26 cellular contexts compared by ENCODE assay signal in the genomic region with DNA sequence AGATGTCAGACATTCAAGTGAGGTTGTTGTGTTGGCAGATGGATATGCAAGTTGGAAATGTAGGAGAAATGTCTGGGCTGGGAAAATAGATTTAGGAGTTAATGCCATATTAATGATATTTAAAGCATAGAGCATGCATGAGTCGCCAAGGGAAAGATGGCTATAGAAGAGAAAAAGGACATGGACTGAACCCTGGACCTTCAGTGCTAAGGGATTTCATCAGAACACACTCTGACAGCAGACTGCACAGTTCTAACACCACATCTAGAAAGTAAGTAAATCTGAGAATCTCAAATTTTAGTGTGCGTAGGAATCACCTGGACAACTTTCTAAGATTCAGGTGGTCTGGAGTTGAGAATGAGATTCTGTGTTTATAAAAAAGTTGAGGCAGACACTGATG. TPM values are rescaled to one million over a fixed set of nuclear protein-coding genes. Genes with fewer than 3 reads are reported as not detected.
A peak's percentile ranks its signal among the peaks of the same experiment; 100 is the strongest.
DNase-seq lines count a peak whose midpoint lies in the region; ATAC-seq, FAIRE-seq and TF ChIP-seq lines count a peak whose summit lies in the region.
"Had no signal": no experiment of that assay in that cellular context is flagged by ENCODE, and none has a peak within 500 bp of the region (broad histone marks: within the 10 kb centered on the region; RNA-seq: fewer than 3 reads in every experiment).

No MANE protein-coding gene starts in this region.

- POLR2A ChIA-PET in HepG2 (lab: Yijun Ruan, JAX) (no interaction called here), GM12878 (lab: Charles Lee) (no interaction called here)

- H2AFZ ChIP-seq in HepG2 (ENCODE audit: low read length), result no peak overlapping the region
- no peak overlapping the region for H2AFZ ChIP-seq in GM12878 (ENCODE audit: control insufficient read depth, low read depth, low read length)

- no peak overlapping the region for H3K27ac ChIP-seq in HepG2 (ENCODE audit: extremely low read length, insufficient read depth, low read length)
- no peak overlapping the region for H3K27ac ChIP-seq in right lobe of liver
- no peak overlapping the region for H3K27ac ChIP-seq in GM12878 (ENCODE audit: control insufficient read depth, insufficient read depth)
- H3K27ac ChIP-seq: 22Rv1; A549; BLaER1 treated with 17β-estradiol and CSF1 and Interleukin-3, amounts not matched to agents 10 nM and 100 nM had no signal

- no peaks in the 10 kb centered on the region for H3K27me3 ChIP-seq in HepG2 (ENCODE audit: control insufficient read depth in 1 of 2, insufficient read depth in 2 of 2, low read length in 2 of 2)
- H3K27me3 ChIP-seq in right lobe of liver, result no peaks in the 10 kb centered on the region
- no peaks in the 10 kb centered on the region for H3K27me3 ChIP-seq in GM12878 (replicated peaks in 1 of 2; ENCODE audit: control insufficient read depth in 2 of 2, insufficient read depth in 2 of 2, low read length in 1 of 2)
- H3K27me3 ChIP-seq: BE2C; BLaER1 treated with 17β-estradiol and CSF1 and Interleukin-3, amounts not matched to agents 10 nM and 100 nM had no signal

- intact Hi-C loops in HepG2 (cut with micrococcal nuclease; ENCODE audit: unreplicated experiment) (no loop called here), right lobe of liver (cut with DNase I) (no loop called here), GM12878 (cut with micrococcal nuclease; ENCODE audit: unreplicated experiment) (no loop called here)

- no peak for TF ChIP-seq POLR2A in HepG2 (IDR thresholded peaks at IDR 0.05; ENCODE audit: insufficient read depth in 1 of 2, low read depth in 2 of 2, low read length in 2 of 2)
- no peak for TF ChIP-seq POLR2A in right lobe of liver (IDR thresholded peaks at IDR 0.05)
- TF ChIP-seq POLR2A in GM12878 (IDR thresholded peaks at IDR 0.05; ENCODE audit: low read depth, low read length), result no peak

- no peak overlapping the region for H3K4me2 ChIP-seq in HepG2 (ENCODE audit: low read depth, low read length)
- H3K4me2 ChIP-seq in GM12878 (ENCODE audit: control insufficient read depth, insufficient read depth), result 0 out of 2 replicates have a peak overlapping the region, but pooled peaks have one; percentile 81
- H3K4me2 ChIP-seq: A549 had no signal

- H3K9me3 ChIP-seq in HepG2 (ENCODE audit: low read length), result no peaks in the 10 kb centered on the region
- no peaks in the 10 kb centered on the region for H3K9me3 ChIP-seq in right lobe of liver
- H3K9me3 ChIP-seq in T-helper 17 cell (ENCODE audit: control insufficient read depth, low read length, poor library complexity, severe bottlenecking), result no peaks in the 10 kb centered on the region
- H3K9me3 ChIP-seq in GM12878 (replicated peaks; ENCODE audit: control insufficient read depth, insufficient read depth, low read length), result no peaks in the 10 kb centered on the region
- H3K9me3 ChIP-seq: A549; BE2C; BLaER1 treated with 17β-estradiol and CSF1 and Interleukin-3, amounts not matched to agents 10 nM and 100 nM had no signal

- H3K27ac Mint-ChIP-seq in T-helper 17 cell, result peak overlapping the region; percentile 72
- H3K27ac Mint-ChIP-seq: CD4-positive, alpha-beta T cell had no signal

- ATAC-seq in HepG2 (peak; percentile 66), right lobe of liver (no peak), T-helper 17 cell (no peak), GM12878 (no peak), HG02571 (IDR thresholded peaks at IDR 0.05; ENCODE audit: unreplicated experiment) (no peak)
- ATAC-seq: A549 had no signal

- TF ChIP-seq EP300 in HepG2 (IDR thresholded peaks at IDR 0.05; ENCODE audit: low read depth in 2 of 2, low read length in 2 of 2) (no peak), HepG2 (CRISPR knock-in tag; IDR thresholded peaks at IDR 0.05; ENCODE audit: borderline replicate concordance) (no peak), GM12878 (IDR thresholded peaks at IDR 0.05; ENCODE audit: borderline replicate concordance in 1 of 2, control insufficient read depth in 1 of 2, low read depth in 2 of 2, low read length in 2 of 2) (no peak)

- peaks cover 9% of the 10 kb centered on the region for H3K36me3 Mint-ChIP-seq in T-helper 17 cell (ENCODE audit: low read depth)

- no peak for TF ChIP-seq CTCF in HepG2 (CRISPR knock-in tag; IDR thresholded peaks at IDR 0.05)
- no peak for TF ChIP-seq CTCF in right lobe of liver (IDR thresholded peaks at IDR 0.05)
- TF ChIP-seq CTCF in GM12878 (IDR thresholded peaks at IDR 0.05 in 2 of 3, conservative IDR thresholded peaks at IDR 0.05 in 1 of 3; ENCODE audit: control insufficient read depth in 2 of 3, extremely low read depth in 1 of 3, insufficient read depth in 1 of 3, low read depth in 3 of 3, low read length in 3 of 3), result no peak

- 77% methylated on average over 2 of the region's 2 CpGs for whole genome bisulfite sequencing in HepG2 (ENCODE audit: low lambda C conversion rate)
- 94% methylated on average over 2 of the region's 2 CpGs for WGBS in right lobe of liver (ENCODE audit: insufficient coverage, low coverage, low lambda C conversion rate, missing lambda C conversion rate)
- WGBS in GM12878 (ENCODE audit: insufficient coverage, insufficient replicate concordance, low lambda C conversion rate, missing lambda C conversion rate), result 100% methylated on average over 2 of the region's 2 CpGs

- CTCF ChIA-PET in HepG2 (lab: Yijun Ruan, JAX; ENCODE audit: low intra/inter-chr PET ratio, low total read pairs) (no interaction called here), GM12878 (lab: Yijun Ruan, JAX) (interaction anchor here (1.0 kb wide), 1 partner anchor 60 kb away, joined by 3 read pairs; no protein-coding TSS in a partner anchor)

- H3K9ac ChIP-seq in HepG2 (ENCODE audit: insufficient read depth, low read depth, low read length) (no peak overlapping the region), GM12878 (ENCODE audit: control insufficient read depth, insufficient read depth, low read length) (no peak overlapping the region)
- H3K9ac ChIP-seq: BLaER1 treated with 17β-estradiol and CSF1 and Interleukin-3, amounts not matched to agents 10 nM and 100 nM had no signal

- RAD21 ChIA-PET in GM12878 (lab: Charles Lee; ENCODE audit: unreplicated experiment), result interaction anchor here (1.0 to 1.6 kb wide), 3 partner anchors 17 to 79 kb away, joined by 3 to 7 read pairs (median 3); no protein-coding TSS in a partner anchor

- H3K4me3 ChIP-seq in HepG2 (replicated peaks in 1 of 3; ENCODE audit: insufficient read depth in 1 of 3, low read depth in 2 of 3, low read length in 3 of 3) (no peak overlapping the region), right lobe of liver (no peak overlapping the region), GM12878 (no peak overlapping the region)
- H3K4me3 ChIP-seq: A549; BLaER1 treated with 17β-estradiol and CSF1 and Interleukin-3, amounts not matched to agents 10 nM and 100 nM had no signal

- BruUV-seq in HepG2 (replicated peaks; lab: Mats Ljungman, UMichigan) (no TSS peak), GM12878 (replicated peaks; lab: Mats Ljungman, UMichigan) (no TSS peak)

- FAIRE-seq in HepG2 (lab: Jason Lieb, UNC), result no peak
- no peak for FAIRE-seq in GM12878 (lab: Jason Lieb, UNC)
- FAIRE-seq: A549, D721Med, GM12892, H1 had no signal

- H3K4me3 Mint-ChIP-seq in T-helper 17 cell, result no peak overlapping the region
- H3K4me3 Mint-ChIP-seq: CD14-positive monocyte; CD4-positive, alpha-beta T cell; CD8-positive, alpha-beta memory T cell had no signal

- SMC1A ChIA-PET in GM12878 (lab: Charles Lee; ENCODE audit: uncharacterized antibody, unreplicated experiment), result interaction anchor here (0.7 to 2.2 kb wide), 5 partner anchors 14 to 87 kb away, joined by 3 to 8 read pairs (median 5); partner anchors contain the start of gene PPP1R11

- no peaks in the 10 kb centered on the region for H3K27me3 Mint-ChIP-seq in T-helper 17 cell
- H3K27me3 Mint-ChIP-seq: CD4-positive, alpha-beta T cell; CD8-positive, alpha-beta memory T cell had no signal

- H4K20me1 ChIP-seq in HepG2 (ENCODE audit: insufficient read depth, low read length) (no peaks in the 10 kb centered on the region), GM12878 (ENCODE audit: control insufficient read depth, insufficient read depth) (no peaks in the 10 kb centered on the region)
- H4K20me1 ChIP-seq: BLaER1 treated with 17β-estradiol and CSF1 and Interleukin-3, amounts not matched to agents 10 nM and 100 nM had no signal

- no peaks in the 10 kb centered on the region; a peak in 1 of 5 replicates for H3K36me3 ChIP-seq in HepG2 (replicated peaks in 1 of 2; ENCODE audit: control insufficient read depth in 1 of 2, insufficient read depth in 2 of 2, low read length in 2 of 2)
- no peaks in the 10 kb centered on the region for H3K36me3 ChIP-seq in right lobe of liver
- H3K36me3 ChIP-seq in GM12878 (ENCODE audit: control insufficient read depth in 2 of 2, insufficient read depth in 2 of 2, low read length in 1 of 2), result no peaks in the 10 kb centered on the region
- H3K36me3 ChIP-seq: BE2C; BLaER1 treated with 17β-estradiol and CSF1 and Interleukin-3, amounts not matched to agents 10 nM and 100 nM had no signal

- no peak for TF ChIP-seq RAD21 in HepG2 (CRISPR knock-in tag; IDR thresholded peaks at IDR 0.05)
- TF ChIP-seq RAD21 in GM12878 (IDR thresholded peaks at IDR 0.05; ENCODE audit: insufficient read depth, low read depth, low read length), result no peak

- in situ Hi-C loops in HepG2 (cut with HindIII; ENCODE audit: extremely low pct_ligation_motif_present, low pct_unique_long_range_greater_than_20kb) (no loop called here), GM12878 (cut with MboI) (no loop called here)

- H3K79me2 ChIP-seq in HepG2 (ENCODE audit: insufficient read depth, low read length) (no peaks in the 10 kb centered on the region), GM12878 (ENCODE audit: control insufficient read depth, insufficient read depth, low read length) (no peaks in the 10 kb centered on the region)

- H3K4me1 Mint-ChIP-seq in T-helper 17 cell, result peaks cover 14% of the 10 kb centered on the region

- H3K4me1 ChIP-seq in HepG2 (ENCODE audit: insufficient read depth, low read length), result peaks cover 26% of the 10 kb centered on the region
- no peaks in the 10 kb centered on the region for H3K4me1 ChIP-seq in right lobe of liver
- peaks cover 15% of the 10 kb centered on the region for H3K4me1 ChIP-seq in GM12878 (ENCODE audit: control insufficient read depth, insufficient read depth, low read length)

- DNase-seq in HepG2 (ENCODE audit: low spot score) (no peak), right lobe of liver (no peak), T-helper 17 cell (no peak), GM12878 (ENCODE audit: low read depth, low spot score) (no peak), 8988T (no peak), HuH-7 (ENCODE audit: low spot score) (no peak), retina (no peak)
- DNase-seq: ACHN; AML-193; BE2C; CD4-positive, alpha-beta T cell; CD8-positive, alpha-beta memory T cell; DMS 273 treated with DMSO at 0.1 percent for 48 hours; DMS79; GF-D8; H7; HCEC 1CT had no signal

RNA-seq across cellular contexts. Expression of gene POLR1H, which starts 17.3 kb away (rescaled TPM):
- total RNA-seq in HepG2 (2016; rRNA removed; fragmentation: Illumina TruSeq; extraction: Trizol) (79.8 and 106 TPM in 2 replicates), right lobe of liver (10 to 100 TPM in 4 of 6 experiments, 1 to 10 TPM in 2; 9.4 to 17.8 (median 11.2) TPM), T-helper 17 cell (10 to 100 TPM; 28.9 to 31.7 TPM), GM12878 (2014; rRNA removed) (61.9 and 66.5 TPM in 2 replicates), GM12878 (2014; rRNA removed; fragmentation: Illumina TruSeq; extraction: Trizol) (62.7 and 63.0 TPM in 2 replicates), GM12878 (2021) (47.4 and 50.6 TPM in 2 replicates)
- total RNA-seq in HepG2 (2016; cell fraction: cytosol; rRNA removed; fragmentation: Illumina TruSeq; extraction: Trizol; ENCODE audit: low read depth), result 68.0 and 77.6 TPM in 2 replicates
- total RNA-seq in HepG2 (2016; cell fraction: insoluble cytoplasmic fraction; rRNA removed; fragmentation: Illumina TruSeq; extraction: Trizol), result 78.8 and 117 TPM in 2 replicates
- total RNA-seq in HepG2 (2016; cell fraction: membrane; rRNA removed; fragmentation: Illumina TruSeq; extraction: Trizol), result 56.9 and 64.0 TPM in 2 replicates
- 32.8 and 35.1 TPM in 2 replicates for total RNA-seq in HepG2 (2016; cell fraction: nucleus; rRNA removed; fragmentation: Illumina TruSeq; extraction: Trizol)
- polyA plus RNA-seq in HepG2 (2011; rRNA removed) (61.4 and 69.7 TPM in 2 replicates), GM12878 (2011; rRNA removed) (60.5 and 88.9 TPM in 2 replicates), GM12878 (2014; fragmentation: Illumina TruSeq; extraction: Trizol) (30.7 and 54.0 TPM in 2 replicates), GM12878 (2014; fragmentation: Nextera tagmentation; extraction: Ambion mirVana) (100 to 1,000 TPM; 154 to 160 TPM), GM12878 (2014; rRNA removed) (59.9 and 67.5 TPM in 2 replicates), GM12878 (2016; fragmentation: Nextera tagmentation; extraction: Ambion mirVana) (100 to 1,000 TPM in 1 of 2 experiments, 10 to 100 TPM in 1; 99.5 to 108 TPM)
- polyA plus RNA-seq in HepG2 (2011; cell fraction: cytosol; rRNA removed), result 74.2 and 80.8 TPM in 2 replicates
- polyA plus RNA-seq in HepG2 (2011; cell fraction: nucleus; rRNA removed), result 39.5 and 47.6 TPM in 2 replicates
- 46.9 and 53.4 TPM in 2 replicates for polyA plus RNA-seq in HepG2 (2012)
- 30.0 and 31.4 TPM in 2 replicates for polyA plus RNA-seq in HepG2 (2016; cell fraction: cytosol; fragmentation: Illumina TruSeq; extraction: Trizol; ENCODE audit: low read depth)
- polyA plus RNA-seq in HepG2 (2016; cell fraction: insoluble cytoplasmic fraction; fragmentation: Illumina TruSeq; extraction: Trizol; ENCODE audit: low read depth), result 88.1 and 103 TPM in 2 replicates
- polyA plus RNA-seq in HepG2 (2016; cell fraction: membrane; fragmentation: Illumina TruSeq; extraction: Trizol; ENCODE audit: low read depth), result 35.2 and 36.1 TPM in 2 replicates
- polyA plus RNA-seq in HepG2 (2016; cell fraction: nucleus; fragmentation: Illumina TruSeq; extraction: Trizol; ENCODE audit: insufficient read depth, low read depth), result 48.3 and 49.2 TPM in 2 replicates
- 30.7 and 35.6 TPM in 2 replicates for polyA minus RNA-seq in HepG2 (2011; rRNA and poly(A)+ RNA removed; ENCODE audit: low replicate concordance)
- 8.5 and 10.8 TPM in 2 replicates for polyA minus RNA-seq in HepG2 (2011; cell fraction: cytosol; rRNA and poly(A)+ RNA removed)
- polyA minus RNA-seq in HepG2 (2011; cell fraction: nucleus; rRNA and poly(A)+ RNA removed), result 10.4 and 12.1 TPM in 2 replicates
- total RNA-seq in GM12878 (2013; cell fraction: nucleolus; rRNA removed), result 8.0 and 8.2 TPM in 2 replicates
- polyA plus RNA-seq in GM12878 (2011; ENCODE audit: low read depth), result 29.7 TPM
- 97.4 and 113 TPM in 2 replicates for polyA plus RNA-seq in GM12878 (2011; cell fraction: cytosol; rRNA removed)
- polyA plus RNA-seq in GM12878 (2011; cell fraction: nucleus; rRNA removed), result 67.2 and 79.1 TPM in 2 replicates
- 44.1 and 52.3 TPM in 2 replicates for polyA plus RNA-seq in GM12878 (2012)
- polyA minus RNA-seq in GM12878 (2011; rRNA and poly(A)+ RNA removed), result 29.6 and 32.1 TPM in 2 replicates
- 4.9 and 5.8 TPM in 2 replicates for polyA minus RNA-seq in GM12878 (2011; cell fraction: cytosol; rRNA and poly(A)+ RNA removed)
- 10.9 and 13.3 TPM in 2 replicates for polyA minus RNA-seq in GM12878 (2011; cell fraction: nucleus; rRNA and poly(A)+ RNA removed)

RNA-seq across cellular contexts. Expression of gene PPP1R11, which starts 23.3 kb away (rescaled TPM):
- total RNA-seq in HepG2 (2016; rRNA removed; fragmentation: Illumina TruSeq; extraction: Trizol), result 32.1 and 33.1 TPM in 2 replicates
- total RNA-seq in HepG2 (2016; cell fraction: cytosol; rRNA removed; fragmentation: Illumina TruSeq; extraction: Trizol; ENCODE audit: low read depth), result 17.1 and 17.7 TPM in 2 replicates
- total RNA-seq in HepG2 (2016; cell fraction: insoluble cytoplasmic fraction; rRNA removed; fragmentation: Illumina TruSeq; extraction: Trizol), result 31.5 and 34.5 TPM in 2 replicates
- 26.4 and 36.9 TPM in 2 replicates for total RNA-seq in HepG2 (2016; cell fraction: membrane; rRNA removed; fragmentation: Illumina TruSeq; extraction: Trizol)
- 16.0 and 17.4 TPM in 2 replicates for total RNA-seq in HepG2 (2016; cell fraction: nucleus; rRNA removed; fragmentation: Illumina TruSeq; extraction: Trizol)
- polyA plus RNA-seq in HepG2 (2011; rRNA removed), result 49.4 and 58.9 TPM in 2 replicates
- polyA plus RNA-seq in HepG2 (2011; cell fraction: cytosol; rRNA removed), result 33.3 and 45.8 TPM in 2 replicates
- 25.5 and 35.8 TPM in 2 replicates for polyA plus RNA-seq in HepG2 (2011; cell fraction: nucleus; rRNA removed)
- 27.5 and 31.0 TPM in 2 replicates for polyA plus RNA-seq in HepG2 (2012)
- 22.4 and 30.7 TPM in 2 replicates for polyA plus RNA-seq in HepG2 (2016; cell fraction: cytosol; fragmentation: Illumina TruSeq; extraction: Trizol; ENCODE audit: low read depth)
- polyA plus RNA-seq in HepG2 (2016; cell fraction: insoluble cytoplasmic fraction; fragmentation: Illumina TruSeq; extraction: Trizol; ENCODE audit: low read depth), result 64.3 and 67.7 TPM in 2 replicates
- 43.9 and 50.0 TPM in 2 replicates for polyA plus RNA-seq in HepG2 (2016; cell fraction: membrane; fragmentation: Illumina TruSeq; extraction: Trizol; ENCODE audit: low read depth)
- 36.1 and 39.4 TPM in 2 replicates for polyA plus RNA-seq in HepG2 (2016; cell fraction: nucleus; fragmentation: Illumina TruSeq; extraction: Trizol; ENCODE audit: insufficient read depth, low read depth)
- polyA minus RNA-seq in HepG2 (2011; rRNA and poly(A)+ RNA removed; ENCODE audit: low replicate concordance), result 28.0 and 38.2 TPM in 2 replicates
- 11.4 and 11.7 TPM in 2 replicates for polyA minus RNA-seq in HepG2 (2011; cell fraction: cytosol; rRNA and poly(A)+ RNA removed)
- polyA minus RNA-seq in HepG2 (2011; cell fraction: nucleus; rRNA and poly(A)+ RNA removed), result 11.9 and 12.9 TPM in 2 replicates
- total RNA-seq in right lobe of liver, result 10 to 100 TPM; 22.9 to 37.2 (median 25.7) TPM
- 10 to 100 TPM; 52.1 to 52.4 TPM for total RNA-seq in T-helper 17 cell
- 8.2 and 10.4 TPM in 2 replicates for total RNA-seq in GM12878 (2013; cell fraction: nucleolus; rRNA removed)
- 27.4 and 32.9 TPM in 2 replicates for total RNA-seq in GM12878 (2014; rRNA removed)
- total RNA-seq in GM12878 (2014; rRNA removed; fragmentation: Illumina TruSeq; extraction: Trizol), result 24.3 and 27.8 TPM in 2 replicates
- 28.7 and 28.8 TPM in 2 replicates for total RNA-seq in GM12878 (2021)
- polyA plus RNA-seq in GM12878 (2011; ENCODE audit: low read depth), result 19.9 TPM
- 48.0 and 56.1 TPM in 2 replicates for polyA plus RNA-seq in GM12878 (2011; rRNA removed)
- 40.0 and 49.5 TPM in 2 replicates for polyA plus RNA-seq in GM12878 (2011; cell fraction: cytosol; rRNA removed)
- polyA plus RNA-seq in GM12878 (2011; cell fraction: nucleus; rRNA removed), result 22.5 and 26.5 TPM in 2 replicates
- polyA plus RNA-seq in GM12878 (2012), result 26.6 and 30.0 TPM in 2 replicates
- 48.9 and 54.3 TPM in 2 replicates for polyA plus RNA-seq in GM12878 (2014; fragmentation: Illumina TruSeq; extraction: Trizol)
- polyA plus RNA-seq in GM12878 (2014; fragmentation: Nextera tagmentation; extraction: Ambion mirVana), result 10 to 100 TPM; 12.6 to 13.4 TPM
- 33.5 and 38.2 TPM in 2 replicates for polyA plus RNA-seq in GM12878 (2014; rRNA removed)
- polyA plus RNA-seq in GM12878 (2016; fragmentation: Nextera tagmentation; extraction: Ambion mirVana), result 10 to 100 TPM; 46.2 TPM
- polyA minus RNA-seq in GM12878 (2011; rRNA and poly(A)+ RNA removed), result 20.4 and 27.6 TPM in 2 replicates
- polyA minus RNA-seq in GM12878 (2011; cell fraction: cytosol; rRNA and poly(A)+ RNA removed), result 9.2 and 12.0 TPM in 2 replicates
- polyA minus RNA-seq in GM12878 (2011; cell fraction: nucleus; rRNA and poly(A)+ RNA removed), result 8.3 and 10.7 TPM in 2 replicates

RNA-seq across cellular contexts. Expression of gene RNF39, which starts 31.8 kb away (rescaled TPM):
- total RNA-seq in HepG2 (2016; rRNA removed; fragmentation: Illumina TruSeq; extraction: Trizol) (0.13 TPM in 2 replicates), right lobe of liver (not detected), T-helper 17 cell (not detected), GM12878 (2014; rRNA removed) (not detected in 2 replicates), GM12878 (2014; rRNA removed; fragmentation: Illumina TruSeq; extraction: Trizol) (not detected in 2 replicates), GM12878 (2021) (not detected in 2 replicates)
- not detected in 2 replicates for total RNA-seq in HepG2 (2016; cell fraction: cytosol; rRNA removed; fragmentation: Illumina TruSeq; extraction: Trizol; ENCODE audit: low read depth)
- total RNA-seq in HepG2 (2016; cell fraction: insoluble cytoplasmic fraction; rRNA removed; fragmentation: Illumina TruSeq; extraction: Trizol), result 0.24 TPM in 1 of 2 replicates, not detected in the other
- total RNA-seq in HepG2 (2016; cell fraction: membrane; rRNA removed; fragmentation: Illumina TruSeq; extraction: Trizol), result 0.07 and 0.09 TPM in 2 replicates
- not detected in 2 replicates for total RNA-seq in HepG2 (2016; cell fraction: nucleus; rRNA removed; fragmentation: Illumina TruSeq; extraction: Trizol)
- polyA plus RNA-seq in HepG2 (2011; rRNA removed) (1.8 and 2.2 TPM in 2 replicates), GM12878 (2011; rRNA removed) (not detected in 2 replicates), GM12878 (2014; fragmentation: Illumina TruSeq; extraction: Trizol) (not detected in 2 replicates), GM12878 (2014; fragmentation: Nextera tagmentation; extraction: Ambion mirVana) (not detected), GM12878 (2014; rRNA removed) (0.04 TPM in 1 of 2 replicates, not detected in the other), GM12878 (2016; fragmentation: Nextera tagmentation; extraction: Ambion mirVana) (under 1 TPM in 1 of 2 experiments, not detected in 1; 0.11 TPM)
- 1.9 and 2.2 TPM in 2 replicates for polyA plus RNA-seq in HepG2 (2011; cell fraction: cytosol; rRNA removed)
- polyA plus RNA-seq in HepG2 (2011; cell fraction: nucleus; rRNA removed), result 0.76 and 1.4 TPM in 2 replicates
- polyA plus RNA-seq in HepG2 (2012), result 3.2 and 3.8 TPM in 2 replicates
- not detected in 2 replicates for polyA plus RNA-seq in HepG2 (2016; cell fraction: cytosol; fragmentation: Illumina TruSeq; extraction: Trizol; ENCODE audit: low read depth)
- 0.37 and 0.41 TPM in 2 replicates for polyA plus RNA-seq in HepG2 (2016; cell fraction: insoluble cytoplasmic fraction; fragmentation: Illumina TruSeq; extraction: Trizol; ENCODE audit: low read depth)
- polyA plus RNA-seq in HepG2 (2016; cell fraction: membrane; fragmentation: Illumina TruSeq; extraction: Trizol; ENCODE audit: low read depth), result not detected in 2 replicates
- 0.23 and 0.78 TPM in 2 replicates for polyA plus RNA-seq in HepG2 (2016; cell fraction: nucleus; fragmentation: Illumina TruSeq; extraction: Trizol; ENCODE audit: insufficient read depth, low read depth)
- polyA minus RNA-seq in HepG2 (2011; rRNA and poly(A)+ RNA removed; ENCODE audit: low replicate concordance), result 0.26 and 0.84 TPM in 2 replicates
- 0.62 and 1.1 TPM in 2 replicates for polyA minus RNA-seq in HepG2 (2011; cell fraction: cytosol; rRNA and poly(A)+ RNA removed)
- 0.37 and 0.39 TPM in 2 replicates for polyA minus RNA-seq in HepG2 (2011; cell fraction: nucleus; rRNA and poly(A)+ RNA removed)
- total RNA-seq in GM12878 (2013; cell fraction: nucleolus; rRNA removed), result not detected in 2 replicates
- polyA plus RNA-seq in GM12878 (2011; ENCODE audit: low read depth), result 0.25 TPM
- polyA plus RNA-seq in GM12878 (2011; cell fraction: cytosol; rRNA removed), result not detected in 2 replicates
- polyA plus RNA-seq in GM12878 (2011; cell fraction: nucleus; rRNA removed), result not detected in 2 replicates
- 0.31 and 0.50 TPM in 2 replicates for polyA plus RNA-seq in GM12878 (2012)
- polyA minus RNA-seq in GM12878 (2011; rRNA and poly(A)+ RNA removed), result not detected in 2 replicates
- not detected in 2 replicates for polyA minus RNA-seq in GM12878 (2011; cell fraction: cytosol; rRNA and poly(A)+ RNA removed)
- polyA minus RNA-seq in GM12878 (2011; cell fraction: nucleus; rRNA and poly(A)+ RNA removed), result not detected in 2 replicates
- total RNA-seq: CD4-positive, alpha-beta T cell; CD8-positive, alpha-beta memory T cell; G401 had no signal
- polyA plus RNA-seq: A549, CD14-positive monocyte had no signal
